In genomic region chr9:75086443-75087278, GRCh38 we compare ENCODE assay signal across 8 cellular contexts. TPM values are rescaled to one million over a fixed set of nuclear protein-coding genes. Genes with fewer than 3 reads are reported as not detected.
A peak's percentile ranks its signal among the peaks of the same experiment; 100 is the strongest.
DNase-seq lines count a peak whose midpoint lies in the region; ATAC-seq and TF ChIP-seq lines count a peak whose summit lies in the region.

No MANE protein-coding gene starts in this region.

- H3K9me3 ChIP-seq in MG63 (no peaks in the 10 kb centered on the region), mucosa of rectum (ENCODE audit: control insufficient read depth in 2 of 2, low read length in 2 of 2) (no peaks in the 10 kb centered on the region)

- peak overlapping the region; percentile 98 to 99 for H3K27ac ChIP-seq in mucosa of rectum (ENCODE audit: low read depth in 2 of 2, low read length in 2 of 2)

- DNase-seq in AG10803 (ENCODE audit: low read depth) = no peak
- DNase-seq in MG63 = no peak
- no peak for DNase-seq in choroid plexus epithelial cell (ENCODE audit: low read depth)
- DNase-seq in foreskin melanocyte = no peak
- no peak for DNase-seq in GM19238 (ENCODE audit: insufficient read length, low spot score)

- H3K4me1 ChIP-seq in mucosa of rectum (ENCODE audit: control insufficient read depth in 2 of 2, insufficient read depth in 2 of 2, low read length in 2 of 2) = peaks cover 18 to 21% of the 10 kb centered on the region in 2 donors

- H3K4me3 ChIP-seq in AG10803 (ENCODE audit: low read length) = peak overlapping the region; percentile 95
- peak overlapping the region; percentile 87 for H3K4me3 ChIP-seq in MG63
- peak overlapping the region; percentile 97 for H3K4me3 ChIP-seq in choroid plexus epithelial cell (ENCODE audit: low read depth, low read length)
- peak overlapping the region; percentile 74 to 93 for H3K4me3 ChIP-seq in mucosa of rectum (ENCODE audit: low read length in 2 of 2)

- TF ChIP-seq CTCF in AG10803 (conservative IDR thresholded peaks at IDR 0.05; ENCODE audit: low read length) = no peak
- TF ChIP-seq CTCF in choroid plexus epithelial cell (conservative IDR thresholded peaks at IDR 0.05; ENCODE audit: low read depth, low read length) = no peak

- H3K36me3 ChIP-seq in MG63 (no peaks in the 10 kb centered on the region), mucosa of rectum (ENCODE audit: control insufficient read depth in 2 of 2, insufficient read depth in 2 of 2, low read length in 2 of 2) (peaks cover 5 to 8% of the 10 kb centered on the region in 2 donors)

- no peak for ATAC-seq in HG03108 (IDR thresholded peaks at IDR 0.05; ENCODE audit: unreplicated experiment)
- no peak for ATAC-seq in GM18498 (IDR thresholded peaks at IDR 0.05; ENCODE audit: unreplicated experiment)

- H3K9ac ChIP-seq in mucosa of rectum (ENCODE audit: low read depth in 1 of 2, low read length in 2 of 2) = peak overlapping the region; percentile 92 to 99

- H3K27me3 ChIP-seq in MG63 = no peaks in the 10 kb centered on the region
- H3K27me3 ChIP-seq in mucosa of rectum (ENCODE audit: control insufficient read depth in 2 of 2, insufficient read depth in 2 of 2, low read length in 2 of 2) = no peaks in the 10 kb centered on the region

RNA-seq across cellular contexts. Expression of gene NMRK1, which starts 1.3 kb away (rescaled TPM):
- 17.3 and 19.8 TPM in 2 replicates for total RNA-seq in MG63 (2014; rRNA removed; shearing (Covaris generic); ENCODE audit: low replicate concordance)

RNA-seq across cellular contexts. Expression of gene OSTF1, which starts 1.7 kb away (rescaled TPM):
- 18.6 and 23.0 TPM in 2 replicates for total RNA-seq in MG63 (2014; rRNA removed; shearing (Covaris generic); ENCODE audit: low replicate concordance)

RNA-seq across cellular contexts. Expression of gene CARNMT1, which starts 58.6 kb away (rescaled TPM):
- total RNA-seq in MG63 (2014; rRNA removed; shearing (Covaris generic); ENCODE audit: low replicate concordance) = 8.6 and 19.8 TPM in 2 replicates
